Comparison of ENCODE assay signal across 20 cellular contexts in genomic region chrX:47772764-47773163, GRCh38.
"Had no signal": no experiment of that assay in that cellular context is flagged by ENCODE, and none has a peak within 500 bp of the region (broad histone marks: within the 10 kb centered on the region; RNA-seq: fewer than 3 reads in every experiment).

No MANE protein-coding gene starts in this region.

- ATAC-seq: Panc1, PC-3 had no signal

- DNase-seq: Kasumi-1, MM.1S, NCI-H1048, NCI-H1105, NCI-H1417, NCI-H1436 treated with DMSO at 0.1 percent for 48 hours, NCI-H1694, NCI-H187 treated with DMSO at 0.1 percent for 48 hours, NCI-H2029 treated with DMSO at 0.1 percent for 48 hours, NCI-H2171 treated with DMSO at 0.1 percent for 48 hours, NCI-H345, NCI-H524, NCI-H69, NCI-H774, PC-3, SHP77, SK-N-SH had no signal

- H3K27ac ChIP-seq: KMS-11, RWPE1 had no signal

- H3K9ac ChIP-seq: KMS-11, SK-N-SH had no signal

- H3K9me3 ChIP-seq: SK-N-SH had no signal

- H3K4me2 ChIP-seq: KMS-11, SK-N-SH had no signal
